ENCODE assay signal across 1 cellular context in the genomic region with DNA sequence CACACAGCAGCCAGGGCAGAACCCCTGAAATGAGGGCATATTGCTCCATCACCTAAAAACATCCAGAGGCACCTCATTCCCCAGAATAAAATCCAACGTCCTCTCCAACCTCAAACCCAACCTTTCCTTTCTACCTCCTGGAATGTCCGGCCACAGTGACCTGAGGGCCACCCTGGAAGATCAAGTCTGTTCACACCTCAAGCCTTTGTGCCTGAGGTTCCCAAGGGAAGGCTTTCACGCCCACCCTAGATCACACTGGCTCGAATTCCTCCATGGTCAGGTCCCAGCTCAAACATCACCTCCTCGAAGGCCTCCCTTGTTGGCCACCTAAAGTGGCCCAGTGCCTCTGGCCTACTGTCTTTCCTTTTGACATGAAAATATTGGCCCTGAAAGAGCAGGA.
TF ChIP-seq lines count a peak whose summit lies in the region.

No MANE protein-coding gene starts in this region.

TF ChIP-seq in SK-N-SH, 30 proteins besides CTCF, POLR2A, EP300 and RAD21 (continued from another document):
- TF ChIP-seq, protein P1, sequence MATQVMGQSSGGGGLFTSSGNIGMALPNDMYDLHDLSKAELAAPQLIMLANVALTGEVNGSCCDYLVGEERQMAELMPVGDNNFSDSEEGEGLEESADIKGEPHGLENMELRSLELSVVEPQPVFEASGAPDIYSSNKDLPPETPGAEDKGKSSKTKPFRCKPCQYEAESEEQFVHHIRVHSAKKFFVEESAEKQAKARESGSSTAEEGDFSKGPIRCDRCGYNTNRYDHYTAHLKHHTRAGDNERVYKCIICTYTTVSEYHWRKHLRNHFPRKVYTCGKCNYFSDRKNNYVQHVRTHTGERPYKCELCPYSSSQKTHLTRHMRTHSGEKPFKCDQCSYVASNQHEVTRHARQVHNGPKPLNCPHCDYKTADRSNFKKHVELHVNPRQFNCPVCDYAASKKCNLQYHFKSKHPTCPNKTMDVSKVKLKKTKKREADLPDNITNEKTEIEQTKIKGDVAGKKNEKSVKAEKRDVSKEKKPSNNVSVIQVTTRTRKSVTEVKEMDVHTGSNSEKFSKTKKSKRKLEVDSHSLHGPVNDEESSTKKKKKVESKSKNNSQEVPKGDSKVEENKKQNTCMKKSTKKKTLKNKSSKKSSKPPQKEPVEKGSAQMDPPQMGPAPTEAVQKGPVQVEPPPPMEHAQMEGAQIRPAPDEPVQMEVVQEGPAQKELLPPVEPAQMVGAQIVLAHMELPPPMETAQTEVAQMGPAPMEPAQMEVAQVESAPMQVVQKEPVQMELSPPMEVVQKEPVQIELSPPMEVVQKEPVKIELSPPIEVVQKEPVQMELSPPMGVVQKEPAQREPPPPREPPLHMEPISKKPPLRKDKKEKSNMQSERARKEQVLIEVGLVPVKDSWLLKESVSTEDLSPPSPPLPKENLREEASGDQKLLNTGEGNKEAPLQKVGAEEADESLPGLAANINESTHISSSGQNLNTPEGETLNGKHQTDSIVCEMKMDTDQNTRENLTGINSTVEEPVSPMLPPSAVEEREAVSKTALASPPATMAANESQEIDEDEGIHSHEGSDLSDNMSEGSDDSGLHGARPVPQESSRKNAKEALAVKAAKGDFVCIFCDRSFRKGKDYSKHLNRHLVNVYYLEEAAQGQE (IDR thresholded peaks at IDR 0.05; ENCODE audit: low read depth, low read length): no peak
- TF ChIP-seq GABPA (IDR thresholded peaks at IDR 0.05; ENCODE audit: low read depth) (no peak), SIN3A (IDR thresholded peaks at IDR 0.05; ENCODE audit: borderline replicate concordance, low read depth, low read length) (no peak), JUND (IDR thresholded peaks at IDR 0.05) (no peak), RFX5 (IDR thresholded peaks at IDR 0.05; ENCODE audit: low read length) (no peak), EZH2phosphoT487 (IDR thresholded peaks at IDR 0.05; ENCODE audit: borderline replicate concordance, low read depth) (no peak), SMC3 (IDR thresholded peaks at IDR 0.05; ENCODE audit: low read depth, low read length) (no peak)
- TF ChIP-seq, protein P2, sequence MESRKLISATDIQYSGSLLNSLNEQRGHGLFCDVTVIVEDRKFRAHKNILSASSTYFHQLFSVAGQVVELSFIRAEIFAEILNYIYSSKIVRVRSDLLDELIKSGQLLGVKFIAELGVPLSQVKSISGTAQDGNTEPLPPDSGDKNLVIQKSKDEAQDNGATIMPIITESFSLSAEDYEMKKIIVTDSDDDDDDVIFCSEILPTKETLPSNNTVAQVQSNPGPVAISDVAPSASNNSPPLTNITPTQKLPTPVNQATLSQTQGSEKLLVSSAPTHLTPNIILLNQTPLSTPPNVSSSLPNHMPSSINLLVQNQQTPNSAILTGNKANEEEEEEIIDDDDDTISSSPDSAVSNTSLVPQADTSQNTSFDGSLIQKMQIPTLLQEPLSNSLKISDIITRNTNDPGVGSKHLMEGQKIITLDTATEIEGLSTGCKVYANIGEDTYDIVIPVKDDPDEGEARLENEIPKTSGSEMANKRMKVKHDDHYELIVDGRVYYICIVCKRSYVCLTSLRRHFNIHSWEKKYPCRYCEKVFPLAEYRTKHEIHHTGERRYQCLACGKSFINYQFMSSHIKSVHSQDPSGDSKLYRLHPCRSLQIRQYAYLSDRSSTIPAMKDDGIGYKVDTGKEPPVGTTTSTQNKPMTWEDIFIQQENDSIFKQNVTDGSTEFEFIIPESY (IDR thresholded peaks at IDR 0.05; ENCODE audit: borderline replicate concordance, low read depth): no peak
TF ChIP-seq in SK-N-SH: peak in this region for 0.
